ENCODE assay signal across 8 cellular contexts in the genomic region with DNA sequence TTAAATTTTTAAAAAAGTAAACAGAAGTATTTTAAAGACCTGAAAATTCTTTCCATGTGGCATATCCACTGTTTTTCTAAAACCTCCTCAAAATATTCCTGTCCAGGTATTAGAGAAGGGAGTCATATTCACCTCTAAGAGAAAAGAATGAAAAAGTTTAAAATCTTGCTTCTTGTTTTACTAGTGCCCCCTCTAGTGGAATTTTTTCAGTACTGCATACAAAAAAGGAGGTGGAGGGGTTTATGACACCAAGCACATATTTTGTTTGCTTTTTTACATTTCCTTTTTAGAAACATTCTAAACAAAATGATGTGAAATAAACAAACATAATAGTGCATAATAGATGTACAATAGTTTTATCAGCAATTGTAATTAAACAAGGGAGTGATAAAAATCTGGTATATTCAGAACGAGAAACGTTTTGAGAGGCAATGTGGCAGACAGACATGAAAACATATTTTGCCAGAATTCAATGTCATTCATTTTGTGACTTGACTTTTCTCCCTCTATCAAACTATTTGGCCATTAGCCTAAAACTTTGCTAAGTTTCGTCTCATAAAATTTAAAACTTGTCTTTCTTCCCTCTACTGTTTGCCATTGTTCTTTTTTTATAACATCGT.
A peak's percentile ranks its signal among the peaks of the same experiment; 100 is the strongest.
DNase-seq lines count a peak whose midpoint lies in the region; ATAC-seq and TF ChIP-seq lines count a peak whose summit lies in the region.

No MANE protein-coding gene starts in this region.

- H3K4me1 Mint-ChIP-seq in chondrocyte (ENCODE audit: low read depth) (no peaks in the 10 kb centered on the region), nephron progenitor cell (peaks cover 7% of the 10 kb centered on the region)

- ATAC-seq in GM18502 (IDR thresholded peaks at IDR 0.05; ENCODE audit: poor library complexity, unreplicated experiment): peak; percentile 61
- ATAC-seq in HG03280 (IDR thresholded peaks at IDR 0.05; ENCODE audit: unreplicated experiment): no peak

- TF ChIP-seq CTCF in chondrocyte (IDR thresholded peaks at IDR 0.05) (peak; percentile 99), nephron progenitor cell (IDR thresholded peaks at IDR 0.05) (peak; percentile 84)

- H3K36me3 Mint-ChIP-seq in chondrocyte (ENCODE audit: low read depth) (no peaks in the 10 kb centered on the region), nephron progenitor cell (ENCODE audit: low read depth) (no peaks in the 10 kb centered on the region)

- intact Hi-C loops in posterior cingulate gyrus (cut with DNase I): loop anchor here (2.0 kb wide), 2 partner anchors 338 to 474 kb away; no protein-coding TSS in a partner anchor

- no peaks in the 10 kb centered on the region for H3K9me3 Mint-ChIP-seq in chondrocyte (ENCODE audit: low read depth)
- H3K9me3 Mint-ChIP-seq in nephron progenitor cell: no peaks in the 10 kb centered on the region

- no peak overlapping the region for H3K4me3 Mint-ChIP-seq in chondrocyte (ENCODE audit: unreplicated experiment)
- no peak overlapping the region for H3K4me3 Mint-ChIP-seq in nephron progenitor cell

- H3K27me3 Mint-ChIP-seq in chondrocyte (ENCODE audit: low read depth): peaks cover 19% of the 10 kb centered on the region
- H3K27me3 Mint-ChIP-seq in nephron progenitor cell (ENCODE audit: low read depth, poor library complexity): no peaks in the 10 kb centered on the region

- H3K27ac Mint-ChIP-seq in chondrocyte (ENCODE audit: unreplicated experiment) (no peak overlapping the region), nephron progenitor cell (no peak overlapping the region)

- DNase-seq in AG20443 (ENCODE audit: low spot score) (peak; percentile 15), NCI-H524 treated with DMSO at 0.1 percent for 48 hours (lab: John Stamatoyannopoulos, UW) (peak; percentile 2), chondrocyte (ENCODE audit: low spot score) (no peak), nephron progenitor cell (peak; percentile 20), posterior cingulate gyrus (no peak)
- no peak for DNase-seq in activated CD4-positive, alpha-beta T cell treated with anti-CD3 and anti-CD28 coated beads for 4 hours

Comparison
In these comparisons a context has a peak if more than half of its experiments do, and no peak if none do; other contexts are left out.
1. DNase-seq: peak in AG20443 (single experiment), NCI-H524 treated with DMSO at 0.1 percent for 48 hours (single experiment) and nephron progenitor cell (single experiment); none in chondrocyte (single experiment), activated CD4-positive, alpha-beta T cell treated with anti-CD3 and anti-CD28 coated beads for 4 hours (0 of 2) and posterior cingulate gyrus (0 of 10).